In genomic region chr3:32105291-32106131, GRCh38 we compare ENCODE assay signal across 8 cellular contexts. TPM values are rescaled to one million over a fixed set of nuclear protein-coding genes. Genes with fewer than 3 reads are reported as not detected.
DNase-seq lines count a peak whose midpoint lies in the region; FAIRE-seq and TF ChIP-seq lines count a peak whose summit lies in the region.

No MANE protein-coding gene starts in this region.

- no peak overlapping the region for H2AK5ac ChIP-seq in trophoblast cell (ENCODE audit: low read length)

- dilution Hi-C loops in endothelial cell of umbilical vein (cut with MboI; ENCODE audit: extremely low pct_ligation_motif_present, low sequenced_read_pairs) = no loop called here

- H3K79me2 ChIP-seq in endothelial cell of umbilical vein (ENCODE audit: control insufficient read depth, insufficient read depth, low read length) (no peaks in the 10 kb centered on the region), trophoblast cell (ENCODE audit: control insufficient read depth, insufficient read depth, low read length, poor library complexity) (no peaks in the 10 kb centered on the region)

- H2BK120ac ChIP-seq in trophoblast cell (ENCODE audit: insufficient read depth, low read length, poor library complexity) = no peak overlapping the region

- H3K27ac ChIP-seq in Peyer's patch (peak overlapping the region in 3 of 4 donors; percentile 80 to 95 (median 87)), endothelial cell of umbilical vein (ENCODE audit: insufficient read depth, low read depth, low read length) (no peak overlapping the region), trophoblast cell (ENCODE audit: low read depth, low read length) (no peak overlapping the region)

- peak overlapping the region; percentile 93 for H4K8ac ChIP-seq in trophoblast cell (ENCODE audit: low read depth, low read length)

- no CpG with 5 or more reads among the region's 7 CpGs for WGBS in trophoblast cell (ENCODE audit: extremely low coverage, insufficient coverage, insufficient read length)

- H3K4me3 ChIP-seq in Peyer's patch = peak overlapping the region in 3 of 4 donors; percentile 68 to 92 (median 92)
- no peak overlapping the region for H3K4me3 ChIP-seq in endothelial cell of umbilical vein (replicated peaks in 1 of 3; ENCODE audit: insufficient read depth in 1 of 3, low read depth in 1 of 3, low read length in 3 of 3)
- H3K4me3 ChIP-seq in trophoblast cell (ENCODE audit: low read depth, low read length) = no peak overlapping the region

- FAIRE-seq in endothelial cell of umbilical vein (lab: Jason Lieb, UNC) = peak; percentile 75

- H2AFZ ChIP-seq in endothelial cell of umbilical vein (ENCODE audit: low read depth, low read length) = peak overlapping the region; percentile 100
- H2AFZ ChIP-seq in trophoblast cell (ENCODE audit: insufficient read depth, low read length, poor library complexity) = peak overlapping the region; percentile 96

- no peaks in the 10 kb centered on the region for H3K36me3 ChIP-seq in ES-I3 (ENCODE audit: insufficient read depth, low read length)
- no peaks in the 10 kb centered on the region for H3K36me3 ChIP-seq in Peyer's patch
- H3K36me3 ChIP-seq in endothelial cell of umbilical vein (ENCODE audit: control insufficient read depth in 2 of 2, extremely low read depth in 1 of 2, insufficient read depth in 2 of 2, low read length in 2 of 2) = no peaks in the 10 kb centered on the region
- H3K36me3 ChIP-seq in trophoblast cell (ENCODE audit: control insufficient read depth in 1 of 2, insufficient read depth in 2 of 2, low read length in 2 of 2) = no peaks in the 10 kb centered on the region

- no peak overlapping the region for H4K12ac ChIP-seq in trophoblast cell (ENCODE audit: low read depth, low read length)

- no peak overlapping the region for H3K23ac ChIP-seq in trophoblast cell (ENCODE audit: low read length)

- H3K9ac ChIP-seq in ES-I3 (ENCODE audit: low read depth, low read length) = peak overlapping the region; percentile 37; the same call in 1 of the 2 replicates
- H3K9ac ChIP-seq in endothelial cell of umbilical vein (replicated peaks; ENCODE audit: extremely low read depth, insufficient read depth, low read length) = no peak overlapping the region
- no peak overlapping the region for H3K9ac ChIP-seq in trophoblast cell (ENCODE audit: low read length)

- no peak overlapping the region for H3K14ac ChIP-seq in trophoblast cell (ENCODE audit: low read length)

- no peak for TF ChIP-seq POLR2A in Peyer's patch (IDR thresholded peaks at IDR 0.05)
- TF ChIP-seq POLR2A in endothelial cell of umbilical vein (IDR thresholded peaks at IDR 0.05; ENCODE audit: low read depth, low read length) = no peak

- no TSS peak for BruUV-seq in endothelial cell of umbilical vein (replicated peaks; lab: Mats Ljungman, UMichigan)

- no peaks in the 10 kb centered on the region for H3K9me1 ChIP-seq in endothelial cell of umbilical vein (replicated peaks; ENCODE audit: control insufficient read depth, extremely low read depth, insufficient read depth, low read length)

- intact Hi-C loops in endothelial cell of umbilical vein (cut with micrococcal nuclease) = loop anchor here (1.0 kb wide), 3 partner anchors 36 to 573 kb away; partner anchors contain the start of genes OSBPL10, STT3B and ZNF860

- no peak overlapping the region for H2BK12ac ChIP-seq in trophoblast cell (ENCODE audit: low read length)

- no peak overlapping the region for H4K91ac ChIP-seq in trophoblast cell (ENCODE audit: low read depth, low read length)

- no peak overlapping the region for H3K4ac ChIP-seq in trophoblast cell (ENCODE audit: low read depth, low read length)

- H3K4me1 ChIP-seq in ES-I3 (ENCODE audit: insufficient read depth, low read length) = no peaks in the 10 kb centered on the region
- H3K4me1 ChIP-seq in Peyer's patch = peaks cover 0 to 36% (median 4%) of the 10 kb centered on the region in 4 donors
- peaks cover 17% of the 10 kb centered on the region for H3K4me1 ChIP-seq in endothelial cell of umbilical vein (ENCODE audit: control insufficient read depth, extremely low read depth, insufficient read depth, low read length)
- peaks cover 3 to 8% of the 10 kb centered on the region in 2 experiments for H3K4me1 ChIP-seq in trophoblast cell (ENCODE audit: control insufficient read depth in 1 of 2, insufficient read depth in 2 of 2, low read length in 2 of 2)

- no peaks in the 10 kb centered on the region for H3K27me3 ChIP-seq in Peyer's patch
- no peaks in the 10 kb centered on the region for H3K27me3 ChIP-seq in endothelial cell of umbilical vein (ENCODE audit: control insufficient read depth in 2 of 2, insufficient read depth in 2 of 2, low read length in 2 of 2)
- H3K27me3 ChIP-seq in trophoblast cell (ENCODE audit: insufficient read depth, low read length) = peaks cover 2% of the 10 kb centered on the region

- DNase-seq in Peyer's patch (no peak), endothelial cell of umbilical vein (ENCODE audit: low read depth, low spot score) (peak; percentile 4), trophoblast cell (peak in 1 of 2 donors; percentile 7), Kasumi-1 (lab: John Stamatoyannopoulos, UW) (no peak), DMS79 treated with DMSO at 0.1 percent for 48 hours (lab: John Stamatoyannopoulos, UW) (no peak), NCI-H69 (lab: John Stamatoyannopoulos, UW) (no peak)
- no peak for DNase-seq in activated CD8-positive, alpha-beta memory T cell treated with anti-CD3 and anti-CD28 coated beads for 24 hours

- H4K20me1 ChIP-seq in endothelial cell of umbilical vein (replicated peaks; ENCODE audit: control insufficient read depth, extremely low read depth, insufficient read depth, low read length) = no peaks in the 10 kb centered on the region

- POLR2A ChIA-PET in endothelial cell of umbilical vein (lab: Charles Lee) = no interaction called here

- peak overlapping the region; percentile 75 for H3K4me2 ChIP-seq in endothelial cell of umbilical vein (ENCODE audit: insufficient read depth, low read length)
- peak overlapping the region; percentile 83 for H3K4me2 ChIP-seq in trophoblast cell (ENCODE audit: low read length)

- H3K79me1 ChIP-seq in trophoblast cell (ENCODE audit: low read length) = peaks cover 4% of the 10 kb centered on the region

- H3K9me3 ChIP-seq in ES-I3 (ENCODE audit: control insufficient read depth, insufficient read depth, low read length) = peaks cover 7% of the 10 kb centered on the region
- H3K9me3 ChIP-seq in Peyer's patch = peaks cover 0 to 11% (median 0%) of the 10 kb centered on the region in 4 donors
- no peaks in the 10 kb centered on the region for H3K9me3 ChIP-seq in endothelial cell of umbilical vein (replicated peaks; ENCODE audit: control insufficient read depth, insufficient read depth, low read length)
- peaks cover 7% of the 10 kb centered on the region for H3K9me3 ChIP-seq in trophoblast cell (ENCODE audit: insufficient read depth, low read depth, low read length)

- no peak overlapping the region for H3K18ac ChIP-seq in trophoblast cell (ENCODE audit: low read length)

- CTCF ChIA-PET in endothelial cell of umbilical vein (lab: Charles Lee) = interaction anchor here (1.3 kb wide), 1 partner anchor 9 kb away, joined by 4 read pairs; no protein-coding TSS in a partner anchor

- no peak overlapping the region for H2BK5ac ChIP-seq in trophoblast cell (ENCODE audit: low read depth, low read length, poor library complexity)

- TF ChIP-seq CTCF in Peyer's patch (IDR thresholded peaks at IDR 0.05) = no peak
- TF ChIP-seq CTCF in endothelial cell of umbilical vein (IDR thresholded peaks at IDR 0.05; ENCODE audit: extremely low read depth in 1 of 2, insufficient read depth in 1 of 2, low read depth in 1 of 2, low read length in 2 of 2) = no peak

TF ChIP-seq in endothelial cell of umbilical vein, 7 proteins besides CTCF, POLR2A, EP300 and RAD21:
- TF ChIP-seq EZH2 (IDR thresholded peaks at IDR 0.05; ENCODE audit: borderline replicate concordance, low read depth, low read length, severe bottlenecking) = no peak
- TF ChIP-seq MYC (IDR thresholded peaks at IDR 0.05; ENCODE audit: low read depth, low read length) = no peak
- TF ChIP-seq MAX (IDR thresholded peaks at IDR 0.05; ENCODE audit: insufficient read depth, insufficient read length) = no peak
- no peak for TF ChIP-seq POLR2AphosphoS5 (IDR thresholded peaks at IDR 0.05; ENCODE audit: insufficient read depth, low read depth, low read length)
- TF ChIP-seq FOS (IDR thresholded peaks at IDR 0.05; ENCODE audit: borderline replicate concordance, insufficient read depth, low read length) = no peak
- TF ChIP-seq JUN (IDR thresholded peaks at IDR 0.05; ENCODE audit: borderline replicate concordance, insufficient read depth, insufficient read length, low read depth) = no peak
- TF ChIP-seq GATA2 (IDR thresholded peaks at IDR 0.05; ENCODE audit: insufficient read depth, insufficient read length, low read depth, low read length) = no peak

RNA-seq across cellular contexts. Expression of gene GPD1L, which starts 0.9 kb away (rescaled TPM):
- total RNA-seq in Peyer's patch (100 to 1,000 TPM in 1 of 4 donors, 10 to 100 TPM in 3; 54.6 to 157 (median 80.6) TPM), endothelial cell of umbilical vein (11.3 and 12.9 TPM in 2 replicates)
- 4.0 and 5.1 TPM in 2 replicates for polyA plus RNA-seq in endothelial cell of umbilical vein
- 5.9 and 6.0 TPM in 2 replicates for polyA plus RNA-seq in endothelial cell of umbilical vein (2011; cell fraction: cytosol; rRNA removed)
- polyA plus RNA-seq in endothelial cell of umbilical vein (2011; cell fraction: nucleus; rRNA removed) = 5.4 and 6.3 TPM in 2 replicates
- polyA plus RNA-seq in endothelial cell of umbilical vein (2012) = 8.2 and 10.8 TPM in 2 replicates
- 7.5 and 8.8 TPM in 2 replicates for polyA minus RNA-seq in endothelial cell of umbilical vein
- 16.8 TPM for polyA minus RNA-seq in endothelial cell of umbilical vein (2011; cell fraction: cytosol; rRNA and poly(A)+ RNA removed)
- 2.7 and 3.0 TPM in 2 replicates for polyA minus RNA-seq in endothelial cell of umbilical vein (2011; cell fraction: nucleus; rRNA and poly(A)+ RNA removed)
- 1.6 and 1.7 TPM in 2 replicates for polyA plus RNA-seq in trophoblast cell (2013)

Comparison
In these comparisons a context has a peak if more than half of its experiments do, and no peak if none do; other contexts are left out.
1. H3K27ac ChIP-seq: peak in Peyer's patch (3 of 4); none in endothelial cell of umbilical vein (single experiment) and trophoblast cell (single experiment).
2. H3K4me3 ChIP-seq: peak in Peyer's patch (3 of 4); none in endothelial cell of umbilical vein (0 of 3) and trophoblast cell (single experiment).